In the genomic region with DNA sequence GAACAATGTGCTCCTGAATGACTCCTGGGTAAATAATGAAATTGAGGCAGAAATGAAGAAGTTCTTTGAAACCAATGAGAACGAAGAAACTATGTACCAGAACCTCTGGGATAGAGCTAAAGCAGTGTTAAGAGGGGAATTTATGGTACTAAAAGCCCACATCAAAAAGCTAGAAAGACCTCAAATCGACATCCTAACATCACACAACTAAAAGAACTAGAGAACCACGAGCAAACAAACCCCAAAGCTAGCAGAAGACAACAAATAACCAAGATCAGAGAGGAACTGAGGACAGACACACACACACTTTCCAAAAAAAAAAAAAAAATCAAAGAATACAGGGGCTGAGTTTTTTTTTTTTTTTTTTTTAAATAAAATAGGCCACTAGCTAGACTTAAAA, we compare ENCODE assay signal across 27 cellular contexts.
"Had no signal": no experiment of that assay in that cellular context is flagged by ENCODE, and none has a peak within 500 bp of the region (broad histone marks: within the 10 kb centered on the region; RNA-seq: fewer than 3 reads in every experiment).

No MANE protein-coding gene starts in this region.

- H3K36me3 Mint-ChIP-seq: type B pancreatic cell had no signal

- H3K4me2 ChIP-seq: hepatocyte had no signal

- H3K4me3 ChIP-seq: breast epithelium, coronary artery, esophagus muscularis mucosa, hepatocyte, left ventricle myocardium inferior, ovary, prostate gland, spleen, thoracic aorta, vagina had no signal

- H3K27me3 ChIP-seq: breast epithelium, esophagus muscularis mucosa, hepatocyte, neutrophil, ovary, spleen, vagina had no signal

- H3K79me2 ChIP-seq: hepatocyte had no signal

- H3K4me1 ChIP-seq: breast epithelium, left ventricle myocardium inferior, prostate gland, spleen, vagina had no signal

- H3K27ac Mint-ChIP-seq: activated CD4-positive, alpha-beta memory T cell treated with anti-CD3 and anti-CD28 coated beads, Interleukin-2, amount 10 ng/mL, durations not matched to agents 7 days and 5 days; activated naive CD4-positive, alpha-beta T cell treated with anti-CD3 and anti-CD28 coated beads for 36 hours; mesothelial cell of epicardium; natural killer cell treated with Interleukin-12 subunit alpha and Interleukin-12 subunit beta and Interleukin-15 and Interleukin-18, amount 100 ng/mL, for 72 hours; type B pancreatic cell; WTC11 had no signal

- H3K9me3 Mint-ChIP-seq: natural killer cell treated with Interleukin-12 subunit alpha and Interleukin-12 subunit beta and Interleukin-15 and Interleukin-18, amount 100 ng/mL, for 72 hours had no signal

- ATAC-seq: activated T-cell treated with anti-CD3 and anti-CD28 coated beads, Interleukin-2, amount 50 U/mL, for 4 hours; natural killer cell treated with Interleukin-12 subunit alpha and Interleukin-12 subunit beta and Interleukin-15 and Interleukin-18, amount 100 ng/mL, for 72 hours; WTC11 had no signal

- DNase-seq: activated CD4-positive, alpha-beta memory T cell treated with anti-CD3 and anti-CD28 coated beads, Interleukin-2, amount 10 ng/mL, durations not matched to agents 7 days and 5 days; activated naive CD4-positive, alpha-beta T cell treated with anti-CD3 and anti-CD28 coated beads for 36 hours; activated T-cell treated with anti-CD3 and anti-CD28 coated beads, Interleukin-2, amount 50 U/mL, for 4 hours; amniotic stem cell; cerebellar nuclear complex; glutamatergic neuron; immature natural killer cell; kidney glomerular epithelial cell; left ventricle myocardium inferior; ovary; spleen; stimulated activated CD4-positive, alpha-beta T cell treated with anti-CD3 and anti-CD28 coated beads, Interleukin-4, amount 100 ng/mL, for 1 hour; stimulated activated naive CD4-positive, alpha-beta T cell treated with Interleukin-2 at 50 U/mL for 16 hours; T-cell; T1000 had no signal

- H3K9me3 ChIP-seq: neutrophil, ovary, prostate gland, vagina had no signal

- H3K4me3 Mint-ChIP-seq: activated CD4-positive, alpha-beta memory T cell treated with anti-CD3 and anti-CD28 coated beads, Interleukin-2, amount 10 ng/mL, durations not matched to agents 7 days and 5 days; activated naive CD4-positive, alpha-beta T cell treated with anti-CD3 and anti-CD28 coated beads for 36 hours; activated T-cell treated with anti-CD3 and anti-CD28 coated beads, Interleukin-2, amount 50 U/mL, for 4 hours; immature natural killer cell; mesothelial cell of epicardium; natural killer cell treated with Interleukin-12 subunit alpha and Interleukin-12 subunit beta and Interleukin-15 and Interleukin-18, amount 100 ng/mL, for 72 hours; type B pancreatic cell; WTC11 had no signal

- H3K36me3 ChIP-seq: breast epithelium, esophagus muscularis mucosa, left ventricle myocardium inferior, neutrophil, ovary, prostate gland, spleen, thoracic aorta, vagina had no signal

- H3K27ac ChIP-seq: breast epithelium, coronary artery, esophagus muscularis mucosa, hepatocyte, left ventricle myocardium inferior, neutrophil, ovary, prostate gland, spleen, thoracic aorta, vagina had no signal

- H3K27me3 Mint-ChIP-seq: activated CD4-positive, alpha-beta memory T cell treated with anti-CD3 and anti-CD28 coated beads, Interleukin-2, amount 10 ng/mL, durations not matched to agents 7 days and 5 days; natural killer cell treated with Interleukin-12 subunit alpha and Interleukin-12 subunit beta and Interleukin-15 and Interleukin-18, amount 100 ng/mL, for 72 hours; T-cell had no signal
